Comparison of ENCODE assay signal across 1 cellular context in genomic region chr3:192917258-192917507, GRCh38.
TF ChIP-seq lines count a peak whose summit lies in the region.

No MANE protein-coding gene starts in this region.

TF ChIP-seq in Ishikawa, 13 proteins besides CTCF, POLR2A, EP300 and RAD21 (continued from another document):
- no peak for TF ChIP-seq USF1 (IDR thresholded peaks at IDR 0.05)
